In the genomic region with DNA sequence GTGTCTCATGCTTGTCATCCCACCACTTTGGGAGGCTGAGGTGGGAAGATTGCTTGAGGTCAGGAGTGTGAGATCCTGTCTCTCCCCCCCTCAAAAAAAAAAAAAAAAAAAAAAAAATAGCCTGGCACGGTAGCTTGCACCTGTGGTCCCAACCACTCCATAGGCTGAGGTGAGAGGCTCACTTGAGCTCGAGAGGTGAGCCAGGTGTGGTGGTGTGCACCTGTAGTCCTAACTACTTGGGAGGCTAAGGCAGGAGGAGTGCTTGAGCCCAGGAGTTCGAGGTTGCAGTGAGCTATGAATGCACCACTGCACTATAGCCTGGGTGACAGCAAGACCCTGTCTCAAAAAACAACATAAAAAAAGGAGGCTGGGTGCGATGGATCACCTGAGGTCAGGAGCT, we compare ENCODE assay signal across 1 cellular context.
TF ChIP-seq lines count a peak whose summit lies in the region.

No MANE protein-coding gene starts in this region.

TF ChIP-seq in WTC11, 78 proteins besides CTCF, POLR2A, EP300 and RAD21 (continued from another document):
- TF ChIP-seq, protein P1, sequence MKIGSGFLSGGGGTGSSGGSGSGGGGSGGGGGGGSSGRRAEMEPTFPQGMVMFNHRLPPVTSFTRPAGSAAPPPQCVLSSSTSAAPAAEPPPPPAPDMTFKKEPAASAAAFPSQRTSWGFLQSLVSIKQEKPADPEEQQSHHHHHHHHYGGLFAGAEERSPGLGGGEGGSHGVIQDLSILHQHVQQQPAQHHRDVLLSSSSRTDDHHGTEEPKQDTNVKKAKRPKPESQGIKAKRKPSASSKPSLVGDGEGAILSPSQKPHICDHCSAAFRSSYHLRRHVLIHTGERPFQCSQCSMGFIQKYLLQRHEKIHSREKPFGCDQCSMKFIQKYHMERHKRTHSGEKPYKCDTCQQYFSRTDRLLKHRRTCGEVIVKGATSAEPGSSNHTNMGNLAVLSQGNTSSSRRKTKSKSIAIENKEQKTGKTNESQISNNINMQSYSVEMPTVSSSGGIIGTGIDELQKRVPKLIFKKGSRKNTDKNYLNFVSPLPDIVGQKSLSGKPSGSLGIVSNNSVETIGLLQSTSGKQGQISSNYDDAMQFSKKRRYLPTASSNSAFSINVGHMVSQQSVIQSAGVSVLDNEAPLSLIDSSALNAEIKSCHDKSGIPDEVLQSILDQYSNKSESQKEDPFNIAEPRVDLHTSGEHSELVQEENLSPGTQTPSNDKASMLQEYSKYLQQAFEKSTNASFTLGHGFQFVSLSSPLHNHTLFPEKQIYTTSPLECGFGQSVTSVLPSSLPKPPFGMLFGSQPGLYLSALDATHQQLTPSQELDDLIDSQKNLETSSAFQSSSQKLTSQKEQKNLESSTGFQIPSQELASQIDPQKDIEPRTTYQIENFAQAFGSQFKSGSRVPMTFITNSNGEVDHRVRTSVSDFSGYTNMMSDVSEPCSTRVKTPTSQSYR (CRISPR knock-in tag; IDR thresholded peaks at IDR 0.05): no peak
- TF ChIP-seq SMAD4 (CRISPR knock-in tag; IDR thresholded peaks at IDR 0.05) (no peak), PRRX2 (CRISPR knock-in tag; IDR thresholded peaks at IDR 0.05) (no peak)
- TF ChIP-seq, protein P2, sequence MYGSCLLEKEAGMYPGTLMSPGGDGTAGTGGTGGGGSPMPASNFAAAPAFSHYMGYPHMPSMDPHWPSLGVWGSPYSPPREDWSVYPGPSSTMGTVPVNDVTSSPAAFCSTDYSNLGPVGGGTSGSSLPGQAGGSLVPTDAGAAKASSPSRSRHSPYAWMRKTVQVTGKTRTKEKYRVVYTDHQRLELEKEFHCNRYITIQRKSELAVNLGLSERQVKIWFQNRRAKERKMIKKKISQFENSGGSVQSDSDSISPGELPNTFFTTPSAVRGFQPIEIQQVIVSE (CRISPR knock-in tag; IDR thresholded peaks at IDR 0.05; ENCODE audit: borderline replicate concordance): no peak
- TF ChIP-seq, protein P3, sequence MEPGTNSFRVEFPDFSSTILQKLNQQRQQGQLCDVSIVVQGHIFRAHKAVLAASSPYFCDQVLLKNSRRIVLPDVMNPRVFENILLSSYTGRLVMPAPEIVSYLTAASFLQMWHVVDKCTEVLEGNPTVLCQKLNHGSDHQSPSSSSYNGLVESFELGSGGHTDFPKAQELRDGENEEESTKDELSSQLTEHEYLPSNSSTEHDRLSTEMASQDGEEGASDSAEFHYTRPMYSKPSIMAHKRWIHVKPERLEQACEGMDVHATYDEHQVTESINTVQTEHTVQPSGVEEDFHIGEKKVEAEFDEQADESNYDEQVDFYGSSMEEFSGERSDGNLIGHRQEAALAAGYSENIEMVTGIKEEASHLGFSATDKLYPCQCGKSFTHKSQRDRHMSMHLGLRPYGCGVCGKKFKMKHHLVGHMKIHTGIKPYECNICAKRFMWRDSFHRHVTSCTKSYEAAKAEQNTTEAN (CRISPR knock-in tag; IDR thresholded peaks at IDR 0.05): no peak
- TF ChIP-seq, protein P4, sequence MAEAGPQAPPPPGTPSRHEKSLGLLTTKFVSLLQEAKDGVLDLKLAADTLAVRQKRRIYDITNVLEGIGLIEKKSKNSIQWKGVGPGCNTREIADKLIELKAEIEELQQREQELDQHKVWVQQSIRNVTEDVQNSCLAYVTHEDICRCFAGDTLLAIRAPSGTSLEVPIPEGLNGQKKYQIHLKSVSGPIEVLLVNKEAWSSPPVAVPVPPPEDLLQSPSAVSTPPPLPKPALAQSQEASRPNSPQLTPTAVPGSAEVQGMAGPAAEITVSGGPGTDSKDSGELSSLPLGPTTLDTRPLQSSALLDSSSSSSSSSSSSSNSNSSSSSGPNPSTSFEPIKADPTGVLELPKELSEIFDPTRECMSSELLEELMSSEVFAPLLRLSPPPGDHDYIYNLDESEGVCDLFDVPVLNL (CRISPR knock-in tag; IDR thresholded peaks at IDR 0.05; ENCODE audit: borderline replicate concordance, low read depth): no peak
- TF ChIP-seq, protein P5, sequence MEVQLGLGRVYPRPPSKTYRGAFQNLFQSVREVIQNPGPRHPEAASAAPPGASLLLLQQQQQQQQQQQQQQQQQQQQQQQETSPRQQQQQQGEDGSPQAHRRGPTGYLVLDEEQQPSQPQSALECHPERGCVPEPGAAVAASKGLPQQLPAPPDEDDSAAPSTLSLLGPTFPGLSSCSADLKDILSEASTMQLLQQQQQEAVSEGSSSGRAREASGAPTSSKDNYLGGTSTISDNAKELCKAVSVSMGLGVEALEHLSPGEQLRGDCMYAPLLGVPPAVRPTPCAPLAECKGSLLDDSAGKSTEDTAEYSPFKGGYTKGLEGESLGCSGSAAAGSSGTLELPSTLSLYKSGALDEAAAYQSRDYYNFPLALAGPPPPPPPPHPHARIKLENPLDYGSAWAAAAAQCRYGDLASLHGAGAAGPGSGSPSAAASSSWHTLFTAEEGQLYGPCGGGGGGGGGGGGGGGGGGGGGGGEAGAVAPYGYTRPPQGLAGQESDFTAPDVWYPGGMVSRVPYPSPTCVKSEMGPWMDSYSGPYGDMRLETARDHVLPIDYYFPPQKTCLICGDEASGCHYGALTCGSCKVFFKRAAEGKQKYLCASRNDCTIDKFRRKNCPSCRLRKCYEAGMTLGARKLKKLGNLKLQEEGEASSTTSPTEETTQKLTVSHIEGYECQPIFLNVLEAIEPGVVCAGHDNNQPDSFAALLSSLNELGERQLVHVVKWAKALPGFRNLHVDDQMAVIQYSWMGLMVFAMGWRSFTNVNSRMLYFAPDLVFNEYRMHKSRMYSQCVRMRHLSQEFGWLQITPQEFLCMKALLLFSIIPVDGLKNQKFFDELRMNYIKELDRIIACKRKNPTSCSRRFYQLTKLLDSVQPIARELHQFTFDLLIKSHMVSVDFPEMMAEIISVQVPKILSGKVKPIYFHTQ (CRISPR knock-in tag; IDR thresholded peaks at IDR 0.05): no peak
- TF ChIP-seq, protein P6, sequence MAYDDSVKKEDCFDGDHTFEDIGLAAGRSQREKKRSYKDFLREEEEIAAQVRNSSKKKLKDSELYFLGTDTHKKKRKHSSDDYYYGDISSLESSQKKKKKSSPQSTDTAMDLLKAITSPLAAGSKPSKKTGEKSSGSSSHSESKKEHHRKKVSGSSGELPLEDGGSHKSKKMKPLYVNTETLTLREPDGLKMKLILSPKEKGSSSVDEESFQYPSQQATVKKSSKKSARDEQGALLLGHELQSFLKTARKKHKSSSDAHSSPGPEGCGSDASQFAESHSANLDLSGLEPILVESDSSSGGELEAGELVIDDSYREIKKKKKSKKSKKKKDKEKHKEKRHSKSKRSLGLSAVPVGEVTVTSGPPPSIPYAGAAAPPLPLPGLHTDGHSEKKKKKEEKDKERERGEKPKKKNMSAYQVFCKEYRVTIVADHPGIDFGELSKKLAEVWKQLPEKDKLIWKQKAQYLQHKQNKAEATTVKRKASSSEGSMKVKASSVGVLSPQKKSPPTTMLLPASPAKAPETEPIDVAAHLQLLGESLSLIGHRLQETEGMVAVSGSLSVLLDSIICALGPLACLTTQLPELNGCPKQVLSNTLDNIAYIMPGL (CRISPR knock-in tag; IDR thresholded peaks at IDR 0.05): no peak
- TF ChIP-seq, protein P7, sequence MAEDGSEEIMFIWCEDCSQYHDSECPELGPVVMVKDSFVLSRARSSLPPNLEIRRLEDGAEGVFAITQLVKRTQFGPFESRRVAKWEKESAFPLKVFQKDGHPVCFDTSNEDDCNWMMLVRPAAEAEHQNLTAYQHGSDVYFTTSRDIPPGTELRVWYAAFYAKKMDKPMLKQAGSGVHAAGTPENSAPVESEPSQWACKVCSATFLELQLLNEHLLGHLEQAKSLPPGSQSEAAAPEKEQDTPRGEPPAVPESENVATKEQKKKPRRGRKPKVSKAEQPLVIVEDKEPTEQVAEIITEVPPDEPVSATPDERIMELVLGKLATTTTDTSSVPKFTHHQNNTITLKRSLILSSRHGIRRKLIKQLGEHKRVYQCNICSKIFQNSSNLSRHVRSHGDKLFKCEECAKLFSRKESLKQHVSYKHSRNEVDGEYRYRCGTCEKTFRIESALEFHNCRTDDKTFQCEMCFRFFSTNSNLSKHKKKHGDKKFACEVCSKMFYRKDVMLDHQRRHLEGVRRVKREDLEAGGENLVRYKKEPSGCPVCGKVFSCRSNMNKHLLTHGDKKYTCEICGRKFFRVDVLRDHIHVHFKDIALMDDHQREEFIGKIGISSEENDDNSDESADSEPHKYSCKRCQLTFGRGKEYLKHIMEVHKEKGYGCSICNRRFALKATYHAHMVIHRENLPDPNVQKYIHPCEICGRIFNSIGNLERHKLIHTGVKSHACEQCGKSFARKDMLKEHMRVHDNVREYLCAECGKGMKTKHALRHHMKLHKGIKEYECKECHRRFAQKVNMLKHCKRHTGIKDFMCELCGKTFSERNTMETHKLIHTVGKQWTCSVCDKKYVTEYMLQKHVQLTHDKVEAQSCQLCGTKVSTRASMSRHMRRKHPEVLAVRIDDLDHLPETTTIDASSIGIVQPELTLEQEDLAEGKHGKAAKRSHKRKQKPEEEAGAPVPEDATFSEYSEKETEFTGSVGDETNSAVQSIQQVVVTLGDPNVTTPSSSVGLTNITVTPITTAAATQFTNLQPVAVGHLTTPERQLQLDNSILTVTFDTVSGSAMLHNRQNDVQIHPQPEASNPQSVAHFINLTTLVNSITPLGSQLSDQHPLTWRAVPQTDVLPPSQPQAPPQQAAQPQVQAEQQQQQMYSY (CRISPR knock-in tag; IDR thresholded peaks at IDR 0.05): no peak
TF ChIP-seq in WTC11: peak in this region for 0.
